Comparison of ENCODE assay signal across 22 cellular contexts in genomic region chr17:30450125-30451027, GRCh38. TPM values are rescaled to one million over a fixed set of nuclear protein-coding genes. Genes with fewer than 3 reads are reported as not detected.
DNase-seq lines count a peak whose midpoint lies in the region; ATAC-seq, FAIRE-seq and TF ChIP-seq lines count a peak whose summit lies in the region.
"Had no signal": no experiment of that assay in that cellular context is flagged by ENCODE, and none has a peak within 500 bp of the region (broad histone marks: within the 10 kb centered on the region; RNA-seq: fewer than 3 reads in every experiment).

No MANE protein-coding gene starts in this region.

- in situ Hi-C loops in HepG2 (cut with HindIII; ENCODE audit: extremely low pct_ligation_motif_present, low pct_unique_long_range_greater_than_20kb) (no loop called here), GM13976 (cut with MboI; ENCODE audit: low sequenced_read_pairs, unreplicated experiment) (no loop called here)

- no peak overlapping the region for H3K9ac ChIP-seq in HepG2 (ENCODE audit: insufficient read depth, low read depth, low read length)

- peak; percentile 97 for FAIRE-seq in A549 (lab: Jason Lieb, UNC)
- FAIRE-seq in HepG2 (lab: Jason Lieb, UNC) = peak; percentile 98

- peaks cover 13 to 34% of the 10 kb centered on the region in 2 experiments for H3K36me3 ChIP-seq in HepG2 (replicated peaks in 1 of 2; ENCODE audit: control insufficient read depth in 1 of 2, insufficient read depth in 2 of 2, low read length in 2 of 2)

- intact Hi-C loops in HepG2 (cut with micrococcal nuclease; ENCODE audit: unreplicated experiment) = no loop called here

- H3K9me3 ChIP-seq in A549 (no peaks in the 10 kb centered on the region), HepG2 (ENCODE audit: low read length) (no peaks in the 10 kb centered on the region)
- H3K9me3 ChIP-seq: gastrocnemius medialis, psoas muscle, SJSA1 had no signal

- H3K4me2 ChIP-seq in A549 (peak overlapping the region; percentile 46), HepG2 (ENCODE audit: low read depth, low read length) (peak overlapping the region; percentile 28)

- peak; percentile 61 to 92 for DNase-seq in A549 (ENCODE audit: low read depth in 1 of 2, low spot score in 1 of 2)
- DNase-seq in HuH-7.5 (ENCODE audit: low spot score) = peak; percentile 15
- no peak for DNase-seq in coronary artery (ENCODE audit: low spot score)
- peak; percentile 94 for DNase-seq in HepG2 (ENCODE audit: low spot score)
- DNase-seq in GM13976 (ENCODE audit: low spot score) = no peak
- DNase-seq in activated gamma-delta T cell (lab: John Stamatoyannopoulos, UW) = no peak
- DNase-seq in COLO829 (ENCODE audit: low spot score) = no peak
- DNase-seq: activated CD4-positive, alpha-beta T cell treated with anti-CD3 and anti-CD28 coated beads for 48 hours; activated CD8-positive, alpha-beta memory T cell treated with anti-CD3 and anti-CD28 coated beads, Interleukin-2, amount 50 U/mL, for 48 hours; activated naive CD4-positive, alpha-beta T cell treated with anti-CD3 and anti-CD28 coated beads, Interleukin-2, amount 10 ng/mL, durations not matched to agents 7 days and 5 days; DND-41; effector memory CD4-positive, alpha-beta T cell; gastrocnemius medialis; natural killer cell; NCI-H2029; NCI-H524; psoas muscle; stimulated activated naive CD4-positive, alpha-beta T cell treated with Interleukin-2 at 50 U/mL for 16 hours; T1000 had no signal

- TF ChIP-seq POLR2A in A549 (IDR thresholded peaks at IDR 0.05; ENCODE audit: low read length) (no peak), HepG2 (IDR thresholded peaks at IDR 0.05; ENCODE audit: insufficient read depth in 1 of 2, low read depth in 2 of 2, low read length in 2 of 2) (no peak)

- no peaks in the 10 kb centered on the region for H3K27me3 ChIP-seq in HepG2 (ENCODE audit: control insufficient read depth in 1 of 2, insufficient read depth in 2 of 2, low read length in 2 of 2)
- H3K27me3 ChIP-seq: gastrocnemius medialis, SJSA1 had no signal

- no peaks in the 10 kb centered on the region for H3K79me2 ChIP-seq in HepG2 (ENCODE audit: insufficient read depth, low read length)

- no TSS peak for BruUV-seq in HepG2 (replicated peaks; lab: Mats Ljungman, UMichigan)

- no peaks in the 10 kb centered on the region for H4K20me1 ChIP-seq in HepG2 (ENCODE audit: insufficient read depth, low read length)

- ATAC-seq in A549 (peak; percentile 95 to 98), HepG2 (peak; percentile 97), HG03175 (IDR thresholded peaks at IDR 0.05; ENCODE audit: unreplicated experiment) (no peak)
- ATAC-seq: natural killer cell had no signal

- H3K4me3 ChIP-seq in A549 (no peak overlapping the region), coronary artery (no peak overlapping the region), HepG2 (replicated peaks in 1 of 3; ENCODE audit: insufficient read depth in 1 of 3, low read depth in 2 of 3, low read length in 3 of 3) (no peak overlapping the region; a peak in 1 of 6 replicates)
- H3K4me3 ChIP-seq: gastrocnemius medialis, lung, psoas muscle, SJSA1 had no signal

- 0 out of 5 replicates have a peak, but pooled peaks of 1 of the 2 experiments have one; percentile 45 for TF ChIP-seq EP300 in A549 (IDR thresholded peaks at IDR 0.05)
- peak in 1 of 2 experiments; percentile 82; a peak in 2 of 4 replicates for TF ChIP-seq EP300 in HepG2 (IDR thresholded peaks at IDR 0.05; ENCODE audit: low read depth in 2 of 2, low read length in 2 of 2)
- peak; percentile 78 for TF ChIP-seq EP300 in HepG2 (CRISPR knock-in tag; IDR thresholded peaks at IDR 0.05; ENCODE audit: borderline replicate concordance)

- H2AFZ ChIP-seq in HepG2 (ENCODE audit: low read length) = no peak overlapping the region

- H3K27ac ChIP-seq in A549 = peak overlapping the region; percentile 64 to 83
- H3K27ac ChIP-seq in coronary artery = peak overlapping the region; percentile 13 to 19
- peak overlapping the region; percentile 74 for H3K27ac ChIP-seq in HepG2 (ENCODE audit: extremely low read length, insufficient read depth, low read length)
- H3K27ac ChIP-seq: gastrocnemius medialis, psoas muscle, SJSA1 had no signal

- peak in 1 of 2 experiments; percentile 26; a peak in 1 of 5 replicates for TF ChIP-seq RAD21 in A549 (conservative IDR thresholded peaks at IDR 0.05 in 1 of 2, IDR thresholded peaks at IDR 0.05 in 1 of 2)
- no peak for TF ChIP-seq RAD21 in HepG2 (CRISPR knock-in tag; IDR thresholded peaks at IDR 0.05)

- CTCF ChIA-PET in A549 (lab: Yijun Ruan, JAX) (interaction anchor here (0.6 to 1.4 kb wide), 5 partner anchors 17 to 1379 kb away, joined by 3 to 6 read pairs (median 4); no protein-coding TSS in a partner anchor), HepG2 (lab: Yijun Ruan, JAX; ENCODE audit: low intra/inter-chr PET ratio, low total read pairs) (no interaction called here)

- TF ChIP-seq CTCF in A549 (IDR thresholded peaks at IDR 0.05) = no peak
- no peak for TF ChIP-seq CTCF in coronary artery (IDR thresholded peaks at IDR 0.05)
- TF ChIP-seq CTCF in HepG2 (CRISPR knock-in tag; IDR thresholded peaks at IDR 0.05) = no peak
- TF ChIP-seq CTCF in GM13976 (IDR thresholded peaks at IDR 0.05; ENCODE audit: borderline replicate concordance, control extremely low read depth, extremely low read depth, insufficient read depth, missing control alignments) = no peak

- H3K4me1 ChIP-seq in A549 (peaks cover 28% of the 10 kb centered on the region), HepG2 (ENCODE audit: insufficient read depth, low read length) (peaks cover 38% of the 10 kb centered on the region)
- H3K4me1 ChIP-seq: SJSA1 had no signal

- POLR2A ChIA-PET in A549 (lab: Yijun Ruan, JAX) = no interaction called here
- POLR2A ChIA-PET in HepG2 (lab: Yijun Ruan, JAX) = interaction anchor here (0.9 to 1.9 kb wide), 4 partner anchors 27 to 110 kb away, joined by 3 to 6 read pairs (median 5); partner anchors contain the start of gene GOSR1

- 58% methylated on average over 12 of the region's 12 CpGs for WGBS in A549 (ENCODE audit: missing lambda C conversion rate)
- WGBS in HepG2 (ENCODE audit: low lambda C conversion rate) = 64% methylated on average over 12 of the region's 12 CpGs

TF ChIP-seq in A549, 52 proteins besides CTCF, POLR2A, EP300 and RAD21 (continues in another document):
- TF ChIP-seq ZC3H11A (IDR thresholded peaks at IDR 0.05) = no peak
- TF ChIP-seq CEBPB (IDR thresholded peaks at IDR 0.05) = peak; percentile 88 to 98
- TF ChIP-seq BCL3 (IDR thresholded peaks at IDR 0.05) = no peak
- TF ChIP-seq EHF (CRISPR knock-in tag; IDR thresholded peaks at IDR 0.05) = no peak

TF ChIP-seq in HepG2, 621 proteins besides CTCF, POLR2A, EP300 and RAD21 (continues in another document):
- TF ChIP-seq ZFYVE20 (CRISPR knock-in tag; IDR thresholded peaks at IDR 0.05; ENCODE audit: borderline replicate concordance, low read depth) = no peak
- no peak for TF ChIP-seq MTERF4 (CRISPR knock-in tag; IDR thresholded peaks at IDR 0.05)
- TF ChIP-seq CEBPB (IDR thresholded peaks at IDR 0.05; ENCODE audit: borderline replicate concordance, low read depth, low read length) = peak; percentile 94
- peak; percentile 93 for TF ChIP-seq ZNF644 (CRISPR knock-in tag; IDR thresholded peaks at IDR 0.05; ENCODE audit: low read depth)
- peak in 1 of 2 experiments; percentile 77; a peak in 2 of 4 replicates for TF ChIP-seq ATF4 (CRISPR knock-in tag; IDR thresholded peaks at IDR 0.05)
- no peak for TF ChIP-seq ZC3H13 (CRISPR knock-in tag; IDR thresholded peaks at IDR 0.05)

RNA-seq across cellular contexts. Expression of gene GOSR1, which starts 26.8 kb away (rescaled TPM):
- 46.1 and 49.6 TPM in 2 replicates for polyA plus RNA-seq in A549 (2011; rRNA removed)
- 10.9 and 14.3 TPM in 2 replicates for polyA plus RNA-seq in A549 (2012; cell fraction: cytosol; rRNA removed)
- 15.4 and 17.7 TPM in 2 replicates for polyA plus RNA-seq in A549 (2012; cell fraction: nucleus; rRNA removed)
- polyA plus RNA-seq in A549 (2017; fragmentation: RNase III; extraction: RNeasy Plus Mini Kit Qiagen cat#74134 plus additional on column Dnase treatment) = 45.1 to 55.4 TPM (median 48.8 TPM) in 3 replicates
- polyA minus RNA-seq in A549 (2011; rRNA and poly(A)+ RNA removed) = 41.5 and 51.0 TPM in 2 replicates
- total RNA-seq in HepG2 (2016; rRNA removed; fragmentation: Illumina TruSeq; extraction: Trizol) = 37.0 and 44.6 TPM in 2 replicates
- 28.9 and 32.9 TPM in 2 replicates for total RNA-seq in HepG2 (2016; cell fraction: cytosol; rRNA removed; fragmentation: Illumina TruSeq; extraction: Trizol; ENCODE audit: low read depth)
- total RNA-seq in HepG2 (2016; cell fraction: insoluble cytoplasmic fraction; rRNA removed; fragmentation: Illumina TruSeq; extraction: Trizol) = 36.9 and 46.8 TPM in 2 replicates
- 18.1 and 20.9 TPM in 2 replicates for total RNA-seq in HepG2 (2016; cell fraction: membrane; rRNA removed; fragmentation: Illumina TruSeq; extraction: Trizol)
- 39.4 and 39.8 TPM in 2 replicates for total RNA-seq in HepG2 (2016; cell fraction: nucleus; rRNA removed; fragmentation: Illumina TruSeq; extraction: Trizol)
- polyA plus RNA-seq in HepG2 (2011; rRNA removed) = 12.5 and 15.8 TPM in 2 replicates
- 7.1 and 11.8 TPM in 2 replicates for polyA plus RNA-seq in HepG2 (2011; cell fraction: cytosol; rRNA removed)
- 10.2 and 10.3 TPM in 2 replicates for polyA plus RNA-seq in HepG2 (2011; cell fraction: nucleus; rRNA removed)
- polyA plus RNA-seq in HepG2 (2012) = 26.1 and 37.7 TPM in 2 replicates
- 3.3 and 3.6 TPM in 2 replicates for polyA plus RNA-seq in HepG2 (2016; cell fraction: cytosol; fragmentation: Illumina TruSeq; extraction: Trizol; ENCODE audit: low read depth)
- polyA plus RNA-seq in HepG2 (2016; cell fraction: insoluble cytoplasmic fraction; fragmentation: Illumina TruSeq; extraction: Trizol; ENCODE audit: low read depth) = 30.4 and 34.8 TPM in 2 replicates
- polyA plus RNA-seq in HepG2 (2016; cell fraction: membrane; fragmentation: Illumina TruSeq; extraction: Trizol; ENCODE audit: low read depth) = 8.4 and 9.0 TPM in 2 replicates
- 35.8 and 42.7 TPM in 2 replicates for polyA plus RNA-seq in HepG2 (2016; cell fraction: nucleus; fragmentation: Illumina TruSeq; extraction: Trizol; ENCODE audit: insufficient read depth, low read depth)
- 13.3 and 27.5 TPM in 2 replicates for polyA minus RNA-seq in HepG2 (2011; rRNA and poly(A)+ RNA removed; ENCODE audit: low replicate concordance)
- 14.8 and 16.9 TPM in 2 replicates for polyA minus RNA-seq in HepG2 (2011; cell fraction: cytosol; rRNA and poly(A)+ RNA removed)
- polyA minus RNA-seq in HepG2 (2011; cell fraction: nucleus; rRNA and poly(A)+ RNA removed) = 56.3 and 63.3 TPM in 2 replicates

Comparison
In these comparisons a context has a peak if more than half of its experiments do, and no peak if none do; other contexts are left out.
1. DNase-seq: peak in A549 (2 of 2), HuH-7.5 (single experiment) and HepG2 (single experiment); none in coronary artery (single experiment), GM13976 (single experiment), activated gamma-delta T cell (single experiment) and COLO829 (single experiment).
2. H3K27ac ChIP-seq: peak in every context shown above with its lines; median percentile 74 in HepG2; 74 in A549; 16 in coronary artery.
3. Of the 38 proteins assayed by ChIP-seq in both HepG2 and A549: peak only in HepG2: EHMT2, HDAC2, KDM1A, KDM5A and TP53; only in A549: MAFK; in both: CEBPB, CHD4 and MAX; in neither: 22; mixed calls (peak in some experiments, not most) for 7.